Comparison of ENCODE assay signal across 10 cellular contexts in the genomic region with DNA sequence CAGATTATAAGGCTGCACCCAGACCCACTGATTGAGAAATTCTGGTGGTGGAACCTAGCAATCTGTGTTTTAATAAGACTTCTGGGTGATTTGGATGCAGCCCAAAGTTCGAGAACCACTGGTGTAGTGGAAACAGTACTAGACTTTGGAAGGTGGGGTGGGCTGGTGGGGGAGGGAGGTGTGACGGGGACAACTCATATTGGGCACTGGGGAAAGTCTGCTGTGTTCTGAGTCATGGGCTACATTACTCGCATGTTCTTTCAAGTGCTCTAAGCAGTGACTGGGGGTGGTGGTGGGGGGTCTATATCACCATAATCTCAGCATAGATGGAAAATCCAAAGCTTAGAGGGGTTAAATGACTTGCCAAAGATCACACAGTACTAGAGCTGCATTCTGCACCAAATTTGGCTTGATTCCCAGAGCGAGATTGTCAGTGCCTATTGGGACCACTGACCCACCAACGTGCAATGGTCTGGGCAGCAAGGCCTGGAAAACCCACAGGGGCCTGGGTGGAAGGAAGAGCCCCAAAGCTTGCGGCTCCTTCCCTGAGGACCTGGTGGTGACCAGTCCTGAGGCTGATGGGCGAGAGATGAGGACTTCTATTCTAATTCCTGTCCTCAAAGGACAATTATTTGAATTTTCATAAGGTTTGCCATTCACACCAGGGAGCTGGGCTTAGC.
DNase-seq lines count a peak whose midpoint lies in the region; ATAC-seq lines count a peak whose summit lies in the region.
"Had no signal": no experiment of that assay in that cellular context is flagged by ENCODE, and none has a peak within 500 bp of the region (broad histone marks: within the 10 kb centered on the region; RNA-seq: fewer than 3 reads in every experiment).

No MANE protein-coding gene starts in this region.

- intact Hi-C loops in activated naive CD4-positive, alpha-beta T cell treated with anti-CD3 and anti-CD28 coated beads for 36 hours (cut with micrococcal nuclease), result loop anchor here (1.0 kb wide), 1 partner anchor 9 kb away; no protein-coding TSS in a partner anchor

- peaks cover 33% of the 10 kb centered on the region for H3K4me1 Mint-ChIP-seq in activated naive CD4-positive, alpha-beta T cell treated with anti-CD3 and anti-CD28 coated beads for 36 hours (ENCODE audit: low read depth)
- peaks cover 48% of the 10 kb centered on the region for H3K4me1 Mint-ChIP-seq in stimulated activated naive CD8-positive, alpha-beta T cell treated with anti-CD3 and anti-CD28 coated beads, Interleukin-15, amount 100 ng/mL, for 72 hours

- no peak overlapping the region for H3K4me3 Mint-ChIP-seq in activated naive CD4-positive, alpha-beta T cell treated with anti-CD3 and anti-CD28 coated beads for 36 hours
- peak overlapping the region; percentile 20 to 53 for H3K4me3 Mint-ChIP-seq in stimulated activated naive CD8-positive, alpha-beta T cell treated with anti-CD3 and anti-CD28 coated beads, Interleukin-15, amount 100 ng/mL, for 72 hours

- H3K9me3 Mint-ChIP-seq in activated naive CD4-positive, alpha-beta T cell treated with anti-CD3 and anti-CD28 coated beads for 36 hours, result no peaks in the 10 kb centered on the region
- H3K9me3 Mint-ChIP-seq in stimulated activated naive CD8-positive, alpha-beta T cell treated with anti-CD3 and anti-CD28 coated beads, Interleukin-15, amount 100 ng/mL, for 72 hours, result no peaks in the 10 kb centered on the region

- no peak overlapping the region for H3K27ac Mint-ChIP-seq in activated naive CD4-positive, alpha-beta T cell treated with anti-CD3 and anti-CD28 coated beads for 36 hours
- H3K27ac Mint-ChIP-seq in stimulated activated naive CD8-positive, alpha-beta T cell treated with anti-CD3 and anti-CD28 coated beads, Interleukin-15, amount 100 ng/mL, for 72 hours, result peak overlapping the region in 1 of 2 donors; percentile 48

- CTCF ChIA-PET in activated naive CD4-positive, alpha-beta T cell treated with anti-CD3 and anti-CD28 coated beads for 36 hours (lab: Charles Lee), result interaction anchor here (1.1 to 9.4 kb wide), 2 partner anchors 9 to 63 kb away, joined by 3 to 178 read pairs; no protein-coding TSS in a partner anchor

- DNase-seq in activated naive CD4-positive, alpha-beta T cell treated with anti-CD3 and anti-CD28 coated beads for 36 hours, result peak; percentile 69
- DNase-seq in activated naive CD4-positive, alpha-beta T cell (lab: John Stamatoyannopoulos, UW), result no peak
- DNase-seq in activated naive CD4-positive, alpha-beta T cell treated with anti-CD3 and anti-CD28 coated beads, Interleukin-2, amount 50 U/mL, for 16 hours, result peak; percentile 40
- DNase-seq in stimulated activated CD4-positive, alpha-beta T cell treated with anti-CD3 and anti-CD28 coated beads, Interleukin-1b, Interleukin-23, amount 100 ng/mL, for 48 hours, result peak; percentile 71
- peak in 1 of 2 donors; percentile 28 for DNase-seq in stimulated activated naive CD8-positive, alpha-beta T cell treated with anti-CD3 and anti-CD28 coated beads, Interleukin-15, amount 100 ng/mL, for 72 hours
- DNase-seq: AML-193, Calu3, left cardiac atrium had no signal

- H3K27me3 Mint-ChIP-seq in activated naive CD4-positive, alpha-beta T cell treated with anti-CD3 and anti-CD28 coated beads for 36 hours (ENCODE audit: low read depth), result no peaks in the 10 kb centered on the region
- peaks cover 12% of the 10 kb centered on the region for H3K27me3 Mint-ChIP-seq in stimulated activated naive CD8-positive, alpha-beta T cell treated with anti-CD3 and anti-CD28 coated beads, Interleukin-15, amount 100 ng/mL, for 72 hours

- peak; percentile 82 for ATAC-seq in stimulated activated naive CD8-positive, alpha-beta T cell treated with anti-CD3 and anti-CD28 coated beads, Interleukin-15, amount 100 ng/mL, for 72 hours
- no peak for ATAC-seq in HG02571 (IDR thresholded peaks at IDR 0.05; ENCODE audit: unreplicated experiment)
- ATAC-seq in GM19328 (IDR thresholded peaks at IDR 0.05; ENCODE audit: unreplicated experiment), result no peak
- ATAC-seq: left cardiac atrium had no signal

- no peaks in the 10 kb centered on the region for H3K36me3 Mint-ChIP-seq in activated naive CD4-positive, alpha-beta T cell treated with anti-CD3 and anti-CD28 coated beads for 36 hours (ENCODE audit: low read depth)

Comparison
In these comparisons a context has a peak if more than half of its experiments do, and no peak if none do; other contexts are left out.
1. DNase-seq: peak in activated naive CD4-positive, alpha-beta T cell treated with anti-CD3 and anti-CD28 coated beads for 36 hours (single experiment), activated naive CD4-positive, alpha-beta T cell treated with anti-CD3 and anti-CD28 coated beads, Interleukin-2, amount 50 U/mL, for 16 hours (single experiment) and stimulated activated CD4-positive, alpha-beta T cell treated with anti-CD3 and anti-CD28 coated beads, Interleukin-1b, Interleukin-23, amount 100 ng/mL, for 48 hours (single experiment); none in activated naive CD4-positive, alpha-beta T cell (0 of 4).